Comparison of ENCODE assay signal across 12 cellular contexts in the genomic region with DNA sequence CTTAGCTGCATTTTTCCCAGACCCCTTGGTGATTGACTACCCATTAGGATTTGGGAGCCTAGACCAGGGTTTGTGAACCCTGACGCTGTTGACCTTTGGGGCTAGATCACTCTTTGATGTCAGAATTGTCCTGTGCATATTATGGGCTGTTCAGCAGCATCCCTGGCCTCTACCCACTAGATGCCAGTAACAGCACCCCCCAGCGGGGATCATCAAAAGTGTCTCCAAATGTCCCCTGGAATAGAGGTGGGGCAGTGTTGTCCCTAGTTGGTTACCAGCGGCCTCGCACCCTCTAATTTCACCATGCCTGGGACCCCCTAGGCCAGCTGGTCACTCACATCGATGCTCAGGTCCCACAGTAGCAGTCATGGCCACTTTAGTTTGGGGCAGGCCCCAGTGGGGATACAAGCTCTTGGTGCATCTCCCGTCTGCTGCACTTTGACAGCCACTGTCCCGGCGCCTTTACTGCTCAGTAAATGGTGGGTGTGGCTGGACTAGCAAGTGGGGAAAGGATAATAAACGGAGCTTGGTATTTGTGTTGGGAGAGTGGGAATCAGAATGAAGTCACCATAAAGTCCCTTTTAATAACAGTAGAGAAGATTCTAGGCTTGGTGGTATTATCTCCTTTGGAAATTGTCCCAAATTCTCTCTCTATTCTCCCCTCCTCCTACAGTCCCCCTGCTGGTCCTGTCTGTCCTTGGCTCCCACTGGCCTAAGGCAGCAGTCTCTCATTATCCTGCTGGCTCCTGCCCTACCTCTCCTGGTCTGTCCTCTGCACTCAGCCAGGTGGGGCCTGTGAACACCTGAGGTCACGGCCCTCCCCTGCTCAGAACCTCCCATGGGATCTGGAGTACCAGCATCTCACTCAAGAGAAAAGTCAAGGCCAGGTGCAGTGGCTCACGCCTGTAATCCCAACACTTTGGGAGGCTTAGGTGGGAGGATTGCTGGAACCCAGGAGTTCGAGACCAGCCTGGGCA.
A peak's percentile ranks its signal among the peaks of the same experiment; 100 is the strongest.
DNase-seq lines count a peak whose midpoint lies in the region; ATAC-seq, FAIRE-seq and TF ChIP-seq lines count a peak whose summit lies in the region.
"Had no signal": no experiment of that assay in that cellular context is flagged by ENCODE, and none has a peak within 500 bp of the region (broad histone marks: within the 10 kb centered on the region; RNA-seq: fewer than 3 reads in every experiment).

No MANE protein-coding gene starts in this region.

- H3K4me1 ChIP-seq in hepatocyte (ENCODE audit: insufficient read depth) = peaks cover 8% of the 10 kb centered on the region

- FAIRE-seq in GM18507 (lab: Jason Lieb, UNC) = peak; percentile 12
- FAIRE-seq: pancreas had no signal

- H3K27ac ChIP-seq in AG04450 (ENCODE audit: low read depth, low read length) = no peak overlapping the region
- H3K27ac ChIP-seq in hepatocyte = no peak overlapping the region
- H3K27ac ChIP-seq: pancreas had no signal

- H4K20me1 ChIP-seq in hepatocyte (ENCODE audit: insufficient read depth, poor library complexity, severe bottlenecking) = peaks cover 5% of the 10 kb centered on the region

- no peak for ATAC-seq in GM21737 (IDR thresholded peaks at IDR 0.05; ENCODE audit: unreplicated experiment)
- ATAC-seq: pancreas had no signal

- no peak for DNase-seq in AG04450 (ENCODE audit: low read depth, low spot score)
- DNase-seq in GM18507 (ENCODE audit: extremely low spot score, insufficient read length, low read depth) = no peak
- DNase-seq in SK-MEL-5 (ENCODE audit: low read depth, low spot score) = peak; percentile 48
- DNase-seq in hepatocyte (ENCODE audit: low spot score) = peak; percentile 32
- no peak for DNase-seq in activated CD4-positive, alpha-beta T cell treated with anti-CD3 and anti-CD28 coated beads for 1 hour
- DNase-seq in KBM-7 = no peak
- no peak for DNase-seq in medulla oblongata (ENCODE audit: extremely low spot score)
- DNase-seq: NCI-H1930; pancreas; RPMI8226; stimulated activated CD4-positive, alpha-beta T cell treated with anti-CD3 and anti-CD28 coated beads, Interleukin-4, amount 100 ng/mL, for 1 hour had no signal

- peaks cover 78% of the 10 kb centered on the region for H3K79me2 ChIP-seq in hepatocyte

- H3K4me2 ChIP-seq in hepatocyte = no peak overlapping the region

- POLR2A ChIA-PET in AG04450 (lab: Yijun Ruan, JAX) = no interaction called here

- no peak overlapping the region for H2AFZ ChIP-seq in hepatocyte

- in situ Hi-C loops in SK-MEL-5 (cut with HindIII; ENCODE audit: low pct_unique_long_range_greater_than_20kb, low sequenced_read_pairs) (no loop called here), KBM-7 (cut with MboI; ENCODE audit: low pct_unique_long_range_greater_than_20kb, low sequenced_read_pairs) (no loop called here)

- H3K4me3 ChIP-seq in AG04450 (ENCODE audit: low read depth, low read length) (no peak overlapping the region), hepatocyte (no peak overlapping the region)
- H3K4me3 ChIP-seq: pancreas had no signal

- CTCF ChIA-PET in AG04450 (lab: Charles Lee) = interaction anchor here (0.7 to 0.9 kb wide), 2 partner anchors 25 to 64 kb away, joined by 3 to 4 read pairs; no protein-coding TSS in a partner anchor

- no peaks in the 10 kb centered on the region for H3K9me2 ChIP-seq in hepatocyte (replicated peaks; ENCODE audit: insufficient read depth)

- 67% methylated on average over 12 of the region's 12 CpGs for WGBS in hepatocyte (ENCODE audit: low lambda C conversion rate, missing lambda C conversion rate)

- no peaks in the 10 kb centered on the region for H3K36me3 ChIP-seq in hepatocyte (replicated peaks; ENCODE audit: insufficient read depth, low read depth)
- H3K36me3 ChIP-seq: pancreas had no signal

- TF ChIP-seq CTCF in AG04450 (IDR thresholded peaks at IDR 0.05; ENCODE audit: low read depth, low read length) (peak; percentile 12; the same call in 1 of the 2 replicates), hepatocyte (IDR thresholded peaks at IDR 0.05; ENCODE audit: poor library complexity) (peak; percentile 6)

- H3K9me3 ChIP-seq in AG04450 (ENCODE audit: control insufficient read depth, insufficient read depth, low read length) = no peaks in the 10 kb centered on the region
- no peaks in the 10 kb centered on the region for H3K9me3 ChIP-seq in hepatocyte (ENCODE audit: low read depth)
- H3K9me3 ChIP-seq: pancreas had no signal

- H3K27me3 ChIP-seq in AG04450 (ENCODE audit: control insufficient read depth, insufficient read depth, low read length) (no peaks in the 10 kb centered on the region), hepatocyte (no peaks in the 10 kb centered on the region)
- H3K27me3 ChIP-seq: pancreas had no signal

Comparison
In these comparisons a context has a peak if more than half of its experiments do, and no peak if none do; other contexts are left out.
1. DNase-seq: peak in SK-MEL-5 (single experiment) and hepatocyte (single experiment); none in AG04450 (single experiment), GM18507 (single experiment), activated CD4-positive, alpha-beta T cell treated with anti-CD3 and anti-CD28 coated beads for 1 hour (single experiment), KBM-7 (single experiment) and medulla oblongata (single experiment).